In the genomic region with DNA sequence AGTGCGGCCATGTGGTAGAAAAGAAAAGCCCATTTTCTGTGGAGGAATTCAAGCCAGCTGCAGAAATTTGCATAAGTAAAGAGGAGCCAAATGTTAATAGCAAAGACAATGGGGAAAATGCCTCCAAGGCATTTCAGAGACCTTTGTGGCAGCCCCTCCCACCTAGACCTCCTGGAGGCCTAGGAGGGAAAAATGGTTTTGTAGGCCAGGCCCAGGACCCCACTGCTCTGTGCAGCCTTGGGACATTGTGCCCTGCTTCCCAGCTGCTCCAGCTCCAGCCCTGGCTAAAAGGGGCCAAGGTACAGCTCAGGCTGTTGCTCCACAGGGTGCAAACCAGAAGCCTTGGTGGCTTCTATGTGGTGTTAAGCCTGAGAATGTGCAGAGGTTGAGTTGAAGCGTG, we compare ENCODE assay signal across 1 cellular context.
TF ChIP-seq lines count a peak whose summit lies in the region.

No MANE protein-coding gene starts in this region.

TF ChIP-seq in WTC11, 78 proteins besides CTCF, POLR2A, EP300 and RAD21:
- TF ChIP-seq SP1 (CRISPR knock-in tag; conservative IDR thresholded peaks at IDR 0.05) (peak; percentile 51; the same call in 1 of the 2 replicates), TEAD1 (CRISPR knock-in tag; IDR thresholded peaks at IDR 0.05) (peak; percentile 56; the same call in 1 of the 2 replicates)
TF ChIP-seq in WTC11: peak in this region for 2; not testable (repeated sequence) for 76.
